ENCODE assay signal across 2 cellular contexts in genomic region chr2:46939596-46940359, GRCh38.
A peak's percentile ranks its signal among the peaks of the same experiment; 100 is the strongest.
TF ChIP-seq lines count a peak whose summit lies in the region.

No MANE protein-coding gene starts in this region.

TF ChIP-seq in A549, 52 proteins besides CTCF, POLR2A, EP300 and RAD21 (continued from another document):
- TF ChIP-seq RCOR1 (IDR thresholded peaks at IDR 0.05; ENCODE audit: low read depth, low read length) (no peak), SMC3 (IDR thresholded peaks at IDR 0.05) (no peak), MAFK (IDR thresholded peaks at IDR 0.05; ENCODE audit: partially characterized antibody) (no peak), HDAC2 (IDR thresholded peaks at IDR 0.05) (no peak), KDM1A (IDR thresholded peaks at IDR 0.05; ENCODE audit: low read depth) (no peak), BHLHE40 (IDR thresholded peaks at IDR 0.05; ENCODE audit: low read depth, low read length) (no peak), CHD4 (IDR thresholded peaks at IDR 0.05; ENCODE audit: borderline replicate concordance) (no peak)

TF ChIP-seq in GM12878, 131 proteins besides CTCF, POLR2A, EP300 and RAD21 (continued from another document):
- TF ChIP-seq CBFB (IDR thresholded peaks at IDR 0.05; ENCODE audit: low read depth) (no peak), SP1 (IDR thresholded peaks at IDR 0.05; ENCODE audit: low read depth, low read length) (peak; percentile 20), RUNX3 (IDR thresholded peaks at IDR 0.05; ENCODE audit: low read length) (peak; percentile 72; the same call in 1 of the 2 replicates), CHD1 (IDR thresholded peaks at IDR 0.05; ENCODE audit: low read depth, low read length) (no peak), E2F8 (IDR thresholded peaks at IDR 0.05; ENCODE audit: low read depth, partially characterized antibody) (no peak), NKRF (conservative IDR thresholded peaks at IDR 0.05) (no peak), HSF1 (IDR thresholded peaks at IDR 0.05; ENCODE audit: low read depth, low read length) (no peak)
